Comparison of ENCODE assay signal across 1 cellular context in the genomic region with DNA sequence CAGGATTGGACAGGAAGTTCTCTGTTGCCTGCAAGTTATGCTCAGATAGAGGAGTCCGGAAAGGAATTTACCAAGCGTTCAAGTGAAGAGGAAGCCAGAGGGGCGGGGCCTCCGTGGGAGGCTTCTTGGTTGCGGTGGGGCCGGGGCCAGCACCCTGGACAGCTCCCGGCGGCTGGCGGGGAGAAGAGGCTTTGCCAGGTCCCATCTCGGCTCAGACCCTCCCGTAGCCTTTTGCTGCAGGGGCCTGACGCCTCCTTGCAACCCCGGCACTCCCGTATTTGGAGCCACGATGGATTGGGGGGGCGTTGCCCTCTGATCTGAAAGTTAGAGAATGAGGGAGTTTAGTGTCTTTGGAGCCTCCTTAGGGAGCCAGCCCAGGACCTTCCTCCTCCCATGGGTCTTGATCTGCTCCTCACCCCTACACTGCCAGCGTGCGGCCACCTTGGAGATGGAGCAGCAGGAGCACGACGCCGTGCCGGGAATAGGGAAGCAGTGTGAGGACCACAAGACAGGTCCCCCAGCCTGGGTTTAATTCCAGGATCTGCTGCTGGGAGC.
A peak's percentile ranks its signal among the peaks of the same experiment; 100 is the strongest.
TF ChIP-seq lines count a peak whose summit lies in the region.

No MANE protein-coding gene starts in this region.

TF ChIP-seq in HepG2, 621 proteins besides CTCF, POLR2A, EP300 and RAD21 (continued from another document and continues in another):
- TF ChIP-seq, protein P1, sequence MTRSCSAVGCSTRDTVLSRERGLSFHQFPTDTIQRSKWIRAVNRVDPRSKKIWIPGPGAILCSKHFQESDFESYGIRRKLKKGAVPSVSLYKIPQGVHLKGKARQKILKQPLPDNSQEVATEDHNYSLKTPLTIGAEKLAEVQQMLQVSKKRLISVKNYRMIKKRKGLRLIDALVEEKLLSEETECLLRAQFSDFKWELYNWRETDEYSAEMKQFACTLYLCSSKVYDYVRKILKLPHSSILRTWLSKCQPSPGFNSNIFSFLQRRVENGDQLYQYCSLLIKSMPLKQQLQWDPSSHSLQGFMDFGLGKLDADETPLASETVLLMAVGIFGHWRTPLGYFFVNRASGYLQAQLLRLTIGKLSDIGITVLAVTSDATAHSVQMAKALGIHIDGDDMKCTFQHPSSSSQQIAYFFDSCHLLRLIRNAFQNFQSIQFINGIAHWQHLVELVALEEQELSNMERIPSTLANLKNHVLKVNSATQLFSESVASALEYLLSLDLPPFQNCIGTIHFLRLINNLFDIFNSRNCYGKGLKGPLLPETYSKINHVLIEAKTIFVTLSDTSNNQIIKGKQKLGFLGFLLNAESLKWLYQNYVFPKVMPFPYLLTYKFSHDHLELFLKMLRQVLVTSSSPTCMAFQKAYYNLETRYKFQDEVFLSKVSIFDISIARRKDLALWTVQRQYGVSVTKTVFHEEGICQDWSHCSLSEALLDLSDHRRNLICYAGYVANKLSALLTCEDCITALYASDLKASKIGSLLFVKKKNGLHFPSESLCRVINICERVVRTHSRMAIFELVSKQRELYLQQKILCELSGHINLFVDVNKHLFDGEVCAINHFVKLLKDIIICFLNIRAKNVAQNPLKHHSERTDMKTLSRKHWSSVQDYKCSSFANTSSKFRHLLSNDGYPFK (CRISPR knock-in tag; IDR thresholded peaks at IDR 0.05; ENCODE audit: borderline replicate concordance): 0 out of 2 replicates have a peak, but pooled peaks have one; percentile 32
- TF ChIP-seq ZNF879 (CRISPR knock-in tag; IDR thresholded peaks at IDR 0.05): no peak
- TF ChIP-seq SMAD9 (CRISPR knock-in tag; IDR thresholded peaks at IDR 0.05): no peak
- no peak for TF ChIP-seq ZNF337 (CRISPR knock-in tag; IDR thresholded peaks at IDR 0.05; ENCODE audit: borderline replicate concordance, low read depth)
- TF ChIP-seq AHR (CRISPR knock-in tag; IDR thresholded peaks at IDR 0.05): peak; percentile 93; the same call in 1 of the 2 replicates
- 0 out of 2 replicates have a peak, but pooled peaks have one; percentile 33 for TF ChIP-seq PREB (CRISPR knock-in tag; IDR thresholded peaks at IDR 0.05)
- no peak for TF ChIP-seq ZNF10 (CRISPR knock-in tag; IDR thresholded peaks at IDR 0.05; ENCODE audit: borderline replicate concordance, low read depth)
- no peak for TF ChIP-seq CSRNP1 (CRISPR knock-in tag; IDR thresholded peaks at IDR 0.05)
- TF ChIP-seq CENPBD1 (CRISPR knock-in tag; IDR thresholded peaks at IDR 0.05; ENCODE audit: borderline replicate concordance, low read depth): no peak
- TF ChIP-seq GABPB1 (CRISPR knock-in tag; IDR thresholded peaks at IDR 0.05): peak; percentile 68
- peak; percentile 96 for TF ChIP-seq ZNF232 (CRISPR knock-in tag; IDR thresholded peaks at IDR 0.05; ENCODE audit: borderline replicate concordance)
- TF ChIP-seq SOX13 (IDR thresholded peaks at IDR 0.05): no peak
- peak in 1 of 2 experiments; percentile 51; a peak in 1 of 4 replicates for TF ChIP-seq SOX13 (CRISPR knock-in tag; conservative IDR thresholded peaks at IDR 0.05 in 1 of 2, IDR thresholded peaks at IDR 0.05 in 1 of 2)
- no peak for TF ChIP-seq RBM39 (IDR thresholded peaks at IDR 0.05; ENCODE audit: low read depth, low read length, poor library complexity, severe bottlenecking)
- no peak for TF ChIP-seq EED (CRISPR knock-in tag; IDR thresholded peaks at IDR 0.05)
- no peak for TF ChIP-seq MYPOP (CRISPR knock-in tag; IDR thresholded peaks at IDR 0.05)
- TF ChIP-seq, protein P2, sequence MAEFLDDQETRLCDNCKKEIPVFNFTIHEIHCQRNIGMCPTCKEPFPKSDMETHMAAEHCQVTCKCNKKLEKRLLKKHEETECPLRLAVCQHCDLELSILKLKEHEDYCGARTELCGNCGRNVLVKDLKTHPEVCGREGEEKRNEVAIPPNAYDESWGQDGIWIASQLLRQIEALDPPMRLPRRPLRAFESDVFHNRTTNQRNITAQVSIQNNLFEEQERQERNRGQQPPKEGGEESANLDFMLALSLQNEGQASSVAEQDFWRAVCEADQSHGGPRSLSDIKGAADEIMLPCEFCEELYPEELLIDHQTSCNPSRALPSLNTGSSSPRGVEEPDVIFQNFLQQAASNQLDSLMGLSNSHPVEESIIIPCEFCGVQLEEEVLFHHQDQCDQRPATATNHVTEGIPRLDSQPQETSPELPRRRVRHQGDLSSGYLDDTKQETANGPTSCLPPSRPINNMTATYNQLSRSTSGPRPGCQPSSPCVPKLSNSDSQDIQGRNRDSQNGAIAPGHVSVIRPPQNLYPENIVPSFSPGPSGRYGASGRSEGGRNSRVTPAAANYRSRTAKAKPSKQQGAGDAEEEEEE (CRISPR knock-in tag; IDR thresholded peaks at IDR 0.05; ENCODE audit: borderline replicate concordance): no peak
- TF ChIP-seq RFX5 (IDR thresholded peaks at IDR 0.05; ENCODE audit: low read depth, low read length): no peak
- TF ChIP-seq ZNF615 (CRISPR knock-in tag; IDR thresholded peaks at IDR 0.05; ENCODE audit: borderline replicate concordance): no peak
- TF ChIP-seq, protein P3, sequence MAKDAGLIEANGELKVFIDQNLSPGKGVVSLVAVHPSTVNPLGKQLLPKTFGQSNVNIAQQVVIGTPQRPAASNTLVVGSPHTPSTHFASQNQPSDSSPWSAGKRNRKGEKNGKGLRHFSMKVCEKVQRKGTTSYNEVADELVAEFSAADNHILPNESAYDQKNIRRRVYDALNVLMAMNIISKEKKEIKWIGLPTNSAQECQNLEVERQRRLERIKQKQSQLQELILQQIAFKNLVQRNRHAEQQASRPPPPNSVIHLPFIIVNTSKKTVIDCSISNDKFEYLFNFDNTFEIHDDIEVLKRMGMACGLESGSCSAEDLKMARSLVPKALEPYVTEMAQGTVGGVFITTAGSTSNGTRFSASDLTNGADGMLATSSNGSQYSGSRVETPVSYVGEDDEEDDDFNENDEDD (CRISPR knock-in tag; IDR thresholded peaks at IDR 0.05; ENCODE audit: borderline replicate concordance): no peak
- no peak for TF ChIP-seq ELF4 (CRISPR knock-in tag; IDR thresholded peaks at IDR 0.05; ENCODE audit: borderline replicate concordance)
- 0 out of 2 replicates have a peak, but pooled peaks have one; percentile 25 for TF ChIP-seq JUNB (CRISPR knock-in tag; IDR thresholded peaks at IDR 0.05; ENCODE audit: borderline replicate concordance)
- no peak for TF ChIP-seq ZNF746 (CRISPR knock-in tag; IDR thresholded peaks at IDR 0.05)
- no peak for TF ChIP-seq HNF1A (IDR thresholded peaks at IDR 0.05; ENCODE audit: low read depth)
- TF ChIP-seq HNF1A (CRISPR knock-in tag; IDR thresholded peaks at IDR 0.05; ENCODE audit: borderline replicate concordance): no peak
- TF ChIP-seq ZNF549 (CRISPR knock-in tag; IDR thresholded peaks at IDR 0.05): no peak
- TF ChIP-seq, protein P4, sequence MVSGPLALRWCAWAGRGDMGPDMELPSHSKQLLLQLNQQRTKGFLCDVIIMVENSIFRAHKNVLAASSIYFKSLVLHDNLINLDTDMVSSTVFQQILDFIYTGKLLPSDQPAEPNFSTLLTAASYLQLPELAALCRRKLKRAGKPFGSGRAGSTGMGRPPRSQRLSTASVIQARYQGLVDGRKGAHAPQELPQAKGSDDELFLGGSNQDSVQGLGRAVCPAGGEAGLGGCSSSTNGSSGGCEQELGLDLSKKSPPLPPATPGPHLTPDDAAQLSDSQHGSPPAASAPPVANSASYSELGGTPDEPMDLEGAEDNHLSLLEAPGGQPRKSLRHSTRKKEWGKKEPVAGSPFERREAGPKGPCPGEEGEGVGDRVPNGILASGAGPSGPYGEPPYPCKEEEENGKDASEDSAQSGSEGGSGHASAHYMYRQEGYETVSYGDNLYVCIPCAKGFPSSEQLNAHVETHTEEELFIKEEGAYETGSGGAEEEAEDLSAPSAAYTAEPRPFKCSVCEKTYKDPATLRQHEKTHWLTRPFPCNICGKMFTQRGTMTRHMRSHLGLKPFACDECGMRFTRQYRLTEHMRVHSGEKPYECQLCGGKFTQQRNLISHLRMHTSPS (CRISPR knock-in tag; IDR thresholded peaks at IDR 0.05; ENCODE audit: low read depth): no peak
- TF ChIP-seq SSRP1 (CRISPR knock-in tag; IDR thresholded peaks at IDR 0.05): no peak
- TF ChIP-seq, protein P5, sequence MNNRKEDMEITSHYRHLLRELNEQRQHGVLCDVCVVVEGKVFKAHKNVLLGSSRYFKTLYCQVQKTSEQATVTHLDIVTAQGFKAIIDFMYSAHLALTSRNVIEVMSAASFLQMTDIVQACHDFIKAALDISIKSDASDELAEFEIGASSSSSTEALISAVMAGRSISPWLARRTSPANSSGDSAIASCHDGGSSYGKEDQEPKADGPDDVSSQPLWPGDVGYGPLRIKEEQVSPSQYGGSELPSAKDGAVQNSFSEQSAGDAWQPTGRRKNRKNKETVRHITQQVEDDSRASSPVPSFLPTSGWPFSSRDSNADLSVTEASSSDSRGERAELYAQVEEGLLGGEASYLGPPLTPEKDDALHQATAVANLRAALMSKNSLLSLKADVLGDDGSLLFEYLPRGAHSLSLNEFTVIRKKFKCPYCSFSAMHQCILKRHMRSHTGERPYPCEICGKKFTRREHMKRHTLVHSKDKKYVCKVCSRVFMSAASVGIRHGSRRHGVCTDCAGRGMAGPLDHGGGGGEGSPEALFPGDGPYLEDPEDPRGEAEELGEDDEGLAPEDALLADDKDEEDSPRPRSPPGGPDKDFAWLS (CRISPR knock-in tag; IDR thresholded peaks at IDR 0.05; ENCODE audit: borderline replicate concordance): no peak
- no peak for TF ChIP-seq ZNF660 (CRISPR knock-in tag; IDR thresholded peaks at IDR 0.05; ENCODE audit: borderline replicate concordance, low read depth)
- TF ChIP-seq ZSCAN5A (CRISPR knock-in tag; IDR thresholded peaks at IDR 0.05; ENCODE audit: borderline replicate concordance): no peak
- TF ChIP-seq ZNF496 (CRISPR knock-in tag; IDR thresholded peaks at IDR 0.05; ENCODE audit: insufficient replicate concordance): no peak
- TF ChIP-seq FOXJ3 (CRISPR knock-in tag; IDR thresholded peaks at IDR 0.05; ENCODE audit: borderline replicate concordance): no peak
- TF ChIP-seq ZSCAN12 (CRISPR knock-in tag; IDR thresholded peaks at IDR 0.05): peak; percentile 87; the same call in 1 of the 2 replicates
- no peak for TF ChIP-seq CC2D1A (CRISPR knock-in tag; IDR thresholded peaks at IDR 0.05)
- TF ChIP-seq FOXA3 (CRISPR knock-in tag; IDR thresholded peaks at IDR 0.05): 0 out of 2 replicates have a peak, but pooled peaks have one; percentile 42
